ENCODE assay signal across 1 cellular context in the genomic region with DNA sequence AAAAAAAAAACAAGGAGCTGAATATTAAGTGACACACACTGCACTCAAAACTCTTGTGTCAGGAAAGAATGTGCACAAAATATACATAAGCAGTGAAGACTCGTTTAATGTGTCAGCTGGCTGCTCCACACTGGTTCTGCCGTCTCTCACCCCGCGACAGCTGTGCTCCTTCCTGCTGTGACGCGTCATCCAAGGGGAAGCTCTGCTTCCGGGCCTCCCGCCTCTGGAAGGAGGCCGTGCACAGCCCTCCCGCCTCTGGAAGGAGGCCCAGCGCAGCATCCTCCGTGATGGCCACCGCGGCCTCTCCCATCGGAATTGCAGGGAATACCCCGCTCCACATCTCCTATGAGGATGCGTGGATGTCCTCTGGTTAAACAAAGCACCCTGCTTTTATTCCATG.
TF ChIP-seq lines count a peak whose summit lies in the region.

No MANE protein-coding gene starts in this region.

TF ChIP-seq in HepG2, 621 proteins besides CTCF, POLR2A, EP300 and RAD21 (continued from another document):
- TF ChIP-seq, protein P1, sequence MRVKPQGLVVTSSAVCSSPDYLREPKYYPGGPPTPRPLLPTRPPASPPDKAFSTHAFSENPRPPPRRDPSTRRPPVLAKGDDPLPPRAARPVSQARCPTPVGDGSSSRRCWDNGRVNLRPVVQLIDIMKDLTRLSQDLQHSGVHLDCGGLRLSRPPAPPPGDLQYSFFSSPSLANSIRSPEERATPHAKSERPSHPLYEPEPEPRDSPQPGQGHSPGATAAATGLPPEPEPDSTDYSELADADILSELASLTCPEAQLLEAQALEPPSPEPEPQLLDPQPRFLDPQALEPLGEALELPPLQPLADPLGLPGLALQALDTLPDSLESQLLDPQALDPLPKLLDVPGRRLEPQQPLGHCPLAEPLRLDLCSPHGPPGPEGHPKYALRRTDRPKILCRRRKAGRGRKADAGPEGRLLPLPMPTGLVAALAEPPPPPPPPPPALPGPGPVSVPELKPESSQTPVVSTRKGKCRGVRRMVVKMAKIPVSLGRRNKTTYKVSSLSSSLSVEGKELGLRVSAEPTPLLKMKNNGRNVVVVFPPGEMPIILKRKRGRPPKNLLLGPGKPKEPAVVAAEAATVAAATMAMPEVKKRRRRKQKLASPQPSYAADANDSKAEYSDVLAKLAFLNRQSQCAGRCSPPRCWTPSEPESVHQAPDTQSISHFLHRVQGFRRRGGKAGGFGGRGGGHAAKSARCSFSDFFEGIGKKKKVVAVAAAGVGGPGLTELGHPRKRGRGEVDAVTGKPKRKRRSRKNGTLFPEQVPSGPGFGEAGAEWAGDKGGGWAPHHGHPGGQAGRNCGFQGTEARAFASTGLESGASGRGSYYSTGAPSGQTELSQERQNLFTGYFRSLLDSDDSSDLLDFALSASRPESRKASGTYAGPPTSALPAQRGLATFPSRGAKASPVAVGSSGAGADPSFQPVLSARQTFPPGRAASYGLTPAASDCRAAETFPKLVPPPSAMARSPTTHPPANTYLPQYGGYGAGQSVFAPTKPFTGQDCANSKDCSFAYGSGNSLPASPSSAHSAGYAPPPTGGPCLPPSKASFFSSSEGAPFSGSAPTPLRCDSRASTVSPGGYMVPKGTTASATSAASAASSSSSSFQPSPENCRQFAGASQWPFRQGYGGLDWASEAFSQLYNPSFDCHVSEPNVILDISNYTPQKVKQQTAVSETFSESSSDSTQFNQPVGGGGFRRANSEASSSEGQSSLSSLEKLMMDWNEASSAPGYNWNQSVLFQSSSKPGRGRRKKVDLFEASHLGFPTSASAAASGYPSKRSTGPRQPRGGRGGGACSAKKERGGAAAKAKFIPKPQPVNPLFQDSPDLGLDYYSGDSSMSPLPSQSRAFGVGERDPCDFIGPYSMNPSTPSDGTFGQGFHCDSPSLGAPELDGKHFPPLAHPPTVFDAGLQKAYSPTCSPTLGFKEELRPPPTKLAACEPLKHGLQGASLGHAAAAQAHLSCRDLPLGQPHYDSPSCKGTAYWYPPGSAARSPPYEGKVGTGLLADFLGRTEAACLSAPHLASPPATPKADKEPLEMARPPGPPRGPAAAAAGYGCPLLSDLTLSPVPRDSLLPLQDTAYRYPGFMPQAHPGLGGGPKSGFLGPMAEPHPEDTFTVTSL (CRISPR knock-in tag; IDR thresholded peaks at IDR 0.05; ENCODE audit: borderline replicate concordance) = no peak
- TF ChIP-seq ZNF772 (CRISPR knock-in tag; IDR thresholded peaks at IDR 0.05) (no peak), MTA1 (CRISPR knock-in tag; IDR thresholded peaks at IDR 0.05; ENCODE audit: borderline replicate concordance) (no peak), ZFP90 (CRISPR knock-in tag; IDR thresholded peaks at IDR 0.05; ENCODE audit: borderline replicate concordance) (no peak), TAF1 (CRISPR knock-in tag; IDR thresholded peaks at IDR 0.05) (no peak), GABPA (IDR thresholded peaks at IDR 0.05; ENCODE audit: low read depth, low read length) (no peak), GABPA (CRISPR knock-in tag; IDR thresholded peaks at IDR 0.05; ENCODE audit: low read depth) (no peak), ISX (CRISPR knock-in tag; conservative IDR thresholded peaks at IDR 0.05) (no peak), ZSCAN25 (CRISPR knock-in tag; IDR thresholded peaks at IDR 0.05) (no peak), SALL2 (CRISPR knock-in tag; IDR thresholded peaks at IDR 0.05) (no peak)
TF ChIP-seq in HepG2: peak in this region for 0.
